Comparison of ENCODE assay signal across 8 cellular contexts in genomic region chr1:202464153-202464742, GRCh38.
DNase-seq lines count a peak whose midpoint lies in the region; ATAC-seq and TF ChIP-seq lines count a peak whose summit lies in the region.
"Not testable (repeated sequence)": the region's sequence is repeated elsewhere in the genome, so short reads cannot be mapped to it uniquely, and the experiment has no call there.

No MANE protein-coding gene starts in this region.

- H3K23ac ChIP-seq in IMR-90 (ENCODE audit: low read depth, low read length); neuronal stem cell (ENCODE audit: low read depth, low read length, poor library complexity): not testable (repeated sequence)

- H2BK20ac ChIP-seq in IMR-90 (ENCODE audit: low read depth, low read length), result not testable (repeated sequence)

- not testable (repeated sequence) for H3K4me3 ChIP-seq in IMR-90 (ENCODE audit: insufficient read depth, low read depth, low read length); neuronal stem cell (ENCODE audit: low read length in 2 of 2); upper lobe of right lung
- peak overlapping the region; percentile 65 for H3K4me3 ChIP-seq in right cardiac atrium (ENCODE audit: low read length)

- H3K9me3 ChIP-seq in IMR-90 (ENCODE audit: control insufficient read depth, insufficient read depth, low read length); right cardiac atrium (ENCODE audit: control insufficient read depth, low read length); neuronal stem cell (replicated peaks in 1 of 2; ENCODE audit: control insufficient read depth in 2 of 2, insufficient read depth in 1 of 2, low read depth in 1 of 2, low read length in 2 of 2); upper lobe of right lung: not testable (repeated sequence)

- not testable (repeated sequence) for TF ChIP-seq POLR2A in IMR-90 (IDR thresholded peaks at IDR 0.05; ENCODE audit: low read depth, low read length)

- not testable (repeated sequence) for H2BK5ac ChIP-seq in IMR-90 (ENCODE audit: low read depth, low read length, poor library complexity, severe bottlenecking); neuronal stem cell (ENCODE audit: low read length)

- H4K91ac ChIP-seq in IMR-90 (ENCODE audit: insufficient read depth, low read depth, low read length); neuronal stem cell (ENCODE audit: low read depth, low read length, poor library complexity): not testable (repeated sequence)

- in situ Hi-C loops in IMR-90 (cut with MboI; ENCODE audit: low sequenced_read_pairs), result not testable (repeated sequence)

- dilution Hi-C loops in IMR-90 (cut with HindIII; ENCODE audit: low sequenced_read_pairs, unreplicated experiment), result not testable (repeated sequence)

- not testable (repeated sequence) for H3K9ac ChIP-seq in IMR-90 (ENCODE audit: low read depth, low read length); neuronal stem cell (ENCODE audit: low read depth, low read length, poor library complexity)

- H3K14ac ChIP-seq in IMR-90 (replicated peaks; ENCODE audit: low read depth, low read length); neuronal stem cell (ENCODE audit: low read length): not testable (repeated sequence)

- TF ChIP-seq CTCF in IMR-90 (conservative IDR thresholded peaks at IDR 0.05; ENCODE audit: low read depth, low read length) (peak; percentile 61), upper lobe of right lung (IDR thresholded peaks at IDR 0.05) (peak; percentile 72)

- not testable (repeated sequence) for H3K27ac ChIP-seq in IMR-90 (ENCODE audit: insufficient read depth, low read length); right cardiac atrium (ENCODE audit: low read length); neuronal stem cell (replicated peaks; ENCODE audit: low read length); upper lobe of right lung

- H4K8ac ChIP-seq in IMR-90 (ENCODE audit: low read depth in 2 of 2, low read length in 2 of 2); neuronal stem cell (ENCODE audit: low read depth, low read length): not testable (repeated sequence)

- not testable (repeated sequence) for H2BK15ac ChIP-seq in IMR-90 (ENCODE audit: low read depth, low read length); neuronal stem cell (ENCODE audit: low read length)

- H3K9me1 ChIP-seq in IMR-90 (ENCODE audit: insufficient read depth, low read length), result not testable (repeated sequence)

- WGBS in IMR-90 (ENCODE audit: extremely low coverage in 2 of 2, insufficient read length in 1 of 2), 2 experiments, result no CpG with 5 or more reads among the region's 4 CpGs
- WGBS in right cardiac atrium, result 19% methylated on average over 4 of the region's 4 CpGs
- WGBS in neuronal stem cell (ENCODE audit: extremely low coverage in 2 of 2, insufficient read length in 2 of 2, insufficient replicate concordance in 1 of 2), 2 donors, result no CpG with 5 or more reads among the region's 4 CpGs

- BruUV-seq in IMR-90 (replicated peaks; lab: Mats Ljungman, UMichigan), result not testable (repeated sequence)

- H2BK12ac ChIP-seq in neuronal stem cell (ENCODE audit: low read length), result not testable (repeated sequence)

- not testable (repeated sequence) for H2AK9ac ChIP-seq in IMR-90 (replicated peaks; ENCODE audit: low read depth, low read length, poor library complexity)

- H2BK120ac ChIP-seq in IMR-90 (ENCODE audit: low read depth, low read length); neuronal stem cell (ENCODE audit: low read depth, low read length): not testable (repeated sequence)

- not testable (repeated sequence) for H3K4me1 ChIP-seq in IMR-90 (ENCODE audit: control insufficient read depth, insufficient read depth, low read length); right cardiac atrium (ENCODE audit: control insufficient read depth, insufficient read depth, low read length); neuronal stem cell (ENCODE audit: control insufficient read depth in 2 of 2, insufficient read depth in 1 of 2, low read depth in 1 of 2, low read length in 2 of 2); upper lobe of right lung

- H3K56ac ChIP-seq in IMR-90 (ENCODE audit: extremely low read depth, insufficient read depth, low read length), result not testable (repeated sequence)

- H3K4ac ChIP-seq in IMR-90 (ENCODE audit: low read depth, low read length); neuronal stem cell (ENCODE audit: low read length): not testable (repeated sequence)

- H4K20me1 ChIP-seq in IMR-90 (ENCODE audit: insufficient read depth, low read length), result not testable (repeated sequence)

- intact Hi-C loops in IMR-90 (cut with micrococcal nuclease), result loop anchor here (5.0 kb wide), 1 partner anchor 533 kb away; no protein-coding TSS in a partner anchor
- intact Hi-C loops in right cardiac atrium (cut with DNase I); upper lobe of right lung (cut with DNase I): not testable (repeated sequence)

- H2AK5ac ChIP-seq in IMR-90 (ENCODE audit: low read depth, low read length); neuronal stem cell (ENCODE audit: low read depth, low read length): not testable (repeated sequence)

- H3K27me3 ChIP-seq in IMR-90 (ENCODE audit: control insufficient read depth, insufficient read depth, low read length); right cardiac atrium (ENCODE audit: control insufficient read depth, insufficient read depth); neuronal stem cell (ENCODE audit: control insufficient read depth in 3 of 3, insufficient read depth in 3 of 3, low read depth in 1 of 3, low read length in 3 of 3); upper lobe of right lung: not testable (repeated sequence)

- H3K79me1 ChIP-seq in IMR-90 (ENCODE audit: low read depth in 1 of 2, low read length in 2 of 2); neuronal stem cell (ENCODE audit: low read depth, low read length): not testable (repeated sequence)

- peak; percentile 79 for ATAC-seq in IMR-90 (ENCODE audit: low read depth)
- ATAC-seq in right cardiac atrium, result peak in 1 of 2 donors; percentile 40
- peak; percentile 81 for ATAC-seq in upper lobe of right lung

- not testable (repeated sequence) for H4K5ac ChIP-seq in IMR-90 (ENCODE audit: low read depth, low read length)

- DNase-seq in DMS79 treated with DMSO at 0.1 percent for 48 hours (lab: John Stamatoyannopoulos, UW) (peak; percentile 48), IMR-90 (peak; percentile 63), NCI-H345 (lab: John Stamatoyannopoulos, UW) (peak; percentile 23), SW480 (ENCODE audit: low spot score) (peak; percentile 18), dermis blood vessel endothelial cell (peak; percentile 42), neuronal stem cell (ENCODE audit: low spot score) (peak; percentile 15)
- not testable (repeated sequence) for DNase-seq in right cardiac atrium, upper lobe of right lung

- H3K18ac ChIP-seq in IMR-90 (ENCODE audit: low read depth, low read length); neuronal stem cell (ENCODE audit: low read length): not testable (repeated sequence)

- CTCF ChIA-PET in IMR-90 (lab: Yijun Ruan, JAX), result interaction anchor here (0.7 to 1.0 kb wide), 4 partner anchors 104 to 256 kb away, joined by 3 to 6 read pairs (median 4); no protein-coding TSS in a partner anchor

- TF ChIP-seq RAD21 in IMR-90 (IDR thresholded peaks at IDR 0.05; ENCODE audit: low read length), result peak; percentile 69

- H3K4me2 ChIP-seq in IMR-90 (ENCODE audit: low read depth, low read length); neuronal stem cell (ENCODE audit: insufficient read depth, low read length, poor library complexity, severe bottlenecking): not testable (repeated sequence)

- not testable (repeated sequence) for H3K36me3 ChIP-seq in IMR-90 (ENCODE audit: control insufficient read depth, insufficient read depth, low read length); neuronal stem cell (replicated peaks in 1 of 2; ENCODE audit: control insufficient read depth in 2 of 2, insufficient read depth in 2 of 2, low read length in 2 of 2); upper lobe of right lung

- POLR2A ChIA-PET in IMR-90 (lab: Charles Lee; ENCODE audit: unreplicated experiment), result not testable (repeated sequence)

- not testable (repeated sequence) for H2AFZ ChIP-seq in IMR-90 (replicated peaks; ENCODE audit: low read length, poor library complexity); neuronal stem cell (ENCODE audit: low read length)

TF ChIP-seq in IMR-90, 13 proteins besides CTCF, POLR2A, EP300 and RAD21:
- TF ChIP-seq SMC3 (IDR thresholded peaks at IDR 0.05; ENCODE audit: low read depth, low read length), result peak; percentile 63; the same call in 1 of the 2 replicates
TF ChIP-seq in IMR-90: peak in this region for 1; not testable (repeated sequence) for 12.
